Comparison of ENCODE assay signal across 18 cellular contexts in the genomic region with DNA sequence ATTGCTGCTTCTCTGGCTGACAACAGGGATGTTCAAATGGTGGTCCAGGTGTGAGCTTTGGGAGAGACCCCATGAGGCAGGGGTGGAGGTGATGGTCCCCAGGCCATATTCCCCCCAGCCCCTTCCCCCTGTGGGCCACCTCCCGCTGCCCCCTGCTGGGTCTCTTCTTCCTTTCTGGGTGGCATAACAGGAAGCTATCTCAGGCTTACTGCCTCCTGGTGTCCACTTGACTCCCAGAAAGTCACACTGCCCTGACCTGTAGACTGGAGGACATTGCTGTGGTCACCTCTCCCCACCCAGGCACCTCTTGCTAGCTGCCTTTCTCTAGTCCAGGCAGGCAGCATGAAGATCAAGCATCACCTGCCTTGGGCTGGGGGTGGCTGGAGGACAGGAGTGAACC. TPM values are rescaled to one million over a fixed set of nuclear protein-coding genes. Genes with fewer than 3 reads are reported as not detected.
DNase-seq lines count a peak whose midpoint lies in the region; ATAC-seq and TF ChIP-seq lines count a peak whose summit lies in the region.
"Had no signal": no experiment of that assay in that cellular context is flagged by ENCODE, and none has a peak within 500 bp of the region (broad histone marks: within the 10 kb centered on the region; RNA-seq: fewer than 3 reads in every experiment).

No MANE protein-coding gene starts in this region.

- TF ChIP-seq CTCF in DOHH2 (IDR thresholded peaks at IDR 0.05; ENCODE audit: low read depth, low read length, poor library complexity, severe bottlenecking) (peak; percentile 22), HCT116 (IDR thresholded peaks at IDR 0.05 in 2 of 3, conservative IDR thresholded peaks at IDR 0.05 in 1 of 3; ENCODE audit: borderline replicate concordance in 1 of 3, insufficient read depth in 1 of 3, low read depth in 2 of 3, low read length in 2 of 3) (peak; percentile 18 to 52 (median 39); a peak in 5 of 6 replicates), nephron (IDR thresholded peaks at IDR 0.05; ENCODE audit: unreplicated experiment in 3 of 3) (no peak)

- H3K27me3 ChIP-seq in DOHH2 (ENCODE audit: control insufficient read depth, low read length) (no peaks in the 10 kb centered on the region), HCT116 (ENCODE audit: insufficient read depth, low read length) (no peaks in the 10 kb centered on the region), SJCRH30 (no peaks in the 10 kb centered on the region)

- H3K4me1 ChIP-seq in DOHH2 (ENCODE audit: control insufficient read depth, low read length): peaks cover 41% of the 10 kb centered on the region
- peaks cover 18 to 37% of the 10 kb centered on the region in 2 experiments for H3K4me1 ChIP-seq in HCT116 (ENCODE audit: control insufficient read depth in 1 of 2, insufficient read depth in 2 of 2, low read length in 2 of 2)
- H3K4me1 ChIP-seq in SJCRH30: no peaks in the 10 kb centered on the region

- no peak for TF ChIP-seq RAD21 in HCT116 (IDR thresholded peaks at IDR 0.05; ENCODE audit: low read depth)

- no peaks in the 10 kb centered on the region for H3K27me3 Mint-ChIP-seq in T-helper 17 cell
- H3K27me3 Mint-ChIP-seq in nephron (ENCODE audit: low read depth): peaks cover 5% of the 10 kb centered on the region

- BruUV-seq in HCT116 (replicated peaks; lab: Mats Ljungman, UMichigan): no TSS peak

- TF ChIP-seq POLR2A in HCT116 (IDR thresholded peaks at IDR 0.05; ENCODE audit: borderline replicate concordance, extremely low read depth, insufficient read depth, insufficient read length): no peak

- H3K4me1 Mint-ChIP-seq in T-helper 17 cell: peaks cover 19% of the 10 kb centered on the region
- H3K4me1 Mint-ChIP-seq in nephron: peaks cover 18% of the 10 kb centered on the region

- no peak for DNase-seq in HCT116 (ENCODE audit: low read depth, low spot score)
- DNase-seq in T-helper 17 cell: no peak
- no peak for DNase-seq in GM19238 (ENCODE audit: insufficient read length, low spot score)
- DNase-seq in SJCRH30: no peak
- DNase-seq in activated CD4-positive, CD25-positive, alpha-beta regulatory T cell treated with anti-CD3 and anti-CD28 coated beads, Interleukin-2, amount 50 U/mL, for 72 hours: no peak
- DNase-seq in SHP77 (lab: John Stamatoyannopoulos, UW): no peak
- DNase-seq: AML-193, GDM1, H7, NCI-H1417, NCI-H187, NCI-H226, NCI-H524, NCI-H82, T-helper 2 cell had no signal

- no peak overlapping the region for H3K9ac ChIP-seq in HCT116 (ENCODE audit: low read length)

- RAD21 ChIA-PET in HCT116 (lab: Charles Lee; ENCODE audit: low non-redundant PET in 1 of 2, low total read pairs in 2 of 2, uncharacterized antibody in 2 of 2, unreplicated experiment in 2 of 2): no interaction called here

- no peaks in the 10 kb centered on the region for H3K9me3 Mint-ChIP-seq in nephron

- POLR2A ChIA-PET in HCT116 (lab: Charles Lee): no interaction called here

- H3K4me3 ChIP-seq in DOHH2 (ENCODE audit: low read length) (no peak overlapping the region), HCT116 (replicated peaks in 1 of 2; ENCODE audit: low read depth in 1 of 2, low read length in 2 of 2) (no peak overlapping the region), SJCRH30 (no peak overlapping the region)

- intact Hi-C loops in HCT116 (cut with micrococcal nuclease): loop anchor here (10.0 kb wide), 2 partner anchors 698 to 1208 kb away; partner anchors contain the start of gene ATMIN

- H3K36me3 Mint-ChIP-seq in T-helper 17 cell (ENCODE audit: low read depth) (no peaks in the 10 kb centered on the region), nephron (ENCODE audit: low read depth) (no peaks in the 10 kb centered on the region)

- H3K9me2 ChIP-seq in DOHH2 (replicated peaks; ENCODE audit: control insufficient read depth, low read length) (no peaks in the 10 kb centered on the region), HCT116 (ENCODE audit: insufficient read depth) (no peaks in the 10 kb centered on the region)

- H3K27ac ChIP-seq in DOHH2 (ENCODE audit: low read depth, low read length) (no peak overlapping the region), HCT116 (ENCODE audit: low read depth, low read length) (no peak overlapping the region), SJCRH30 (no peak overlapping the region)
- H3K27ac ChIP-seq: C4-2B had no signal

- H3K9me3 ChIP-seq in DOHH2 (ENCODE audit: control insufficient read depth, insufficient read depth, low read length) (no peaks in the 10 kb centered on the region), HCT116 (ENCODE audit: control insufficient read depth in 1 of 2, insufficient read depth in 1 of 2, low read depth in 1 of 2, low read length in 2 of 2) (no peaks in the 10 kb centered on the region), T-helper 17 cell (ENCODE audit: control insufficient read depth, low read length, poor library complexity, severe bottlenecking) (no peaks in the 10 kb centered on the region), SJCRH30 (replicated peaks) (no peaks in the 10 kb centered on the region)

- no peak overlapping the region for H3K4me2 ChIP-seq in DOHH2 (ENCODE audit: low read length)
- no peak overlapping the region for H3K4me2 ChIP-seq in HCT116 (ENCODE audit: low read length)

- H2AFZ ChIP-seq in HCT116 (ENCODE audit: low read depth, low read length, poor library complexity, severe bottlenecking): no peak overlapping the region

- H3K4me3 Mint-ChIP-seq in T-helper 17 cell (no peak overlapping the region), nephron (no peak overlapping the region)

- H3K27ac Mint-ChIP-seq in T-helper 17 cell: peak overlapping the region; percentile 91
- peak overlapping the region in 2 of 3 experiments; percentile 92 to 97 for H3K27ac Mint-ChIP-seq in nephron

- H3K36me3 ChIP-seq in DOHH2 (ENCODE audit: control insufficient read depth, low read length) (no peaks in the 10 kb centered on the region), HCT116 (ENCODE audit: control insufficient read depth in 1 of 2, insufficient read depth in 2 of 2, low read length in 2 of 2) (no peaks in the 10 kb centered on the region), SJCRH30 (no peaks in the 10 kb centered on the region)

- no peaks in the 10 kb centered on the region for H3K79me2 ChIP-seq in DOHH2 (ENCODE audit: control insufficient read depth, low read length)
- no peaks in the 10 kb centered on the region for H3K79me2 ChIP-seq in HCT116 (ENCODE audit: insufficient read depth, low read length)

- CTCF ChIA-PET in HCT116 (lab: Charles Lee): interaction anchor here (1.2 kb wide), 1 partner anchor 147 kb away, joined by 3 read pairs; no protein-coding TSS in a partner anchor

- ATAC-seq in HCT116 (no peak), T-helper 17 cell (no peak)

- H4K20me1 ChIP-seq in DOHH2 (ENCODE audit: control insufficient read depth, insufficient read depth, low read depth, low read length): no peaks in the 10 kb centered on the region
- H4K20me1 ChIP-seq in HCT116 (ENCODE audit: insufficient read depth): no peaks in the 10 kb centered on the region

- peaks cover 2% of the 10 kb centered on the region; the same call in 1 of the 2 replicates for H3F3A ChIP-seq in DOHH2 (ENCODE audit: control insufficient read depth, insufficient read depth)

TF ChIP-seq in HCT116, 20 proteins besides CTCF, POLR2A, EP300 and RAD21:
- no peak for TF ChIP-seq JUND (IDR thresholded peaks at IDR 0.05)
- TF ChIP-seq SP1 (IDR thresholded peaks at IDR 0.05; ENCODE audit: low read depth): no peak
- TF ChIP-seq REST (IDR thresholded peaks at IDR 0.05; ENCODE audit: low read depth): no peak
- TF ChIP-seq EGR1 (IDR thresholded peaks at IDR 0.05; ENCODE audit: low read depth): no peak
- no peak for TF ChIP-seq TCF7L2 (IDR thresholded peaks at IDR 0.05; ENCODE audit: borderline replicate concordance, extremely low read depth, insufficient read depth, insufficient read length)
- no peak for TF ChIP-seq ZNF274 (IDR thresholded peaks at IDR 0.05; ENCODE audit: low read depth, low read length)
- TF ChIP-seq ZFX (IDR thresholded peaks at IDR 0.05): no peak
- TF ChIP-seq CBX3 (IDR thresholded peaks at IDR 0.05; ENCODE audit: low read depth): no peak
- no peak for TF ChIP-seq FOSL1 (IDR thresholded peaks at IDR 0.05; ENCODE audit: low read depth)
- TF ChIP-seq, protein P1, sequence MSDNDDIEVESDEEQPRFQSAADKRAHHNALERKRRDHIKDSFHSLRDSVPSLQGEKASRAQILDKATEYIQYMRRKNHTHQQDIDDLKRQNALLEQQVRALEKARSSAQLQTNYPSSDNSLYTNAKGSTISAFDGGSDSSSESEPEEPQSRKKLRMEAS (IDR thresholded peaks at IDR 0.05): no peak

RNA-seq across cellular contexts. Expression of gene PLCG2, which starts 46.4 kb away (rescaled TPM):
- 31.2 TPM for total RNA-seq in HCT116 (2021; ENCODE audit: unreplicated experiment)
- polyA plus RNA-seq in HCT116 (2012): 19.8 and 21.8 TPM in 2 replicates
- 10 to 100 TPM in 1 of 2 donors, 1 to 10 TPM in 1; 4.2 to 16.2 TPM for total RNA-seq in T-helper 17 cell
- 0.45 and 0.68 TPM in 2 replicates for total RNA-seq in SJCRH30 (2014; rRNA removed; shearing (Covaris generic))

Comparison
In these comparisons a context has a peak if more than half of its experiments do, and no peak if none do; other contexts are left out.
1. CTCF ChIP-seq: peak in DOHH2 (single experiment) and HCT116 (3 of 3); none in nephron (0 of 3).